14 cellular contexts compared by ENCODE assay signal in the genomic region with DNA sequence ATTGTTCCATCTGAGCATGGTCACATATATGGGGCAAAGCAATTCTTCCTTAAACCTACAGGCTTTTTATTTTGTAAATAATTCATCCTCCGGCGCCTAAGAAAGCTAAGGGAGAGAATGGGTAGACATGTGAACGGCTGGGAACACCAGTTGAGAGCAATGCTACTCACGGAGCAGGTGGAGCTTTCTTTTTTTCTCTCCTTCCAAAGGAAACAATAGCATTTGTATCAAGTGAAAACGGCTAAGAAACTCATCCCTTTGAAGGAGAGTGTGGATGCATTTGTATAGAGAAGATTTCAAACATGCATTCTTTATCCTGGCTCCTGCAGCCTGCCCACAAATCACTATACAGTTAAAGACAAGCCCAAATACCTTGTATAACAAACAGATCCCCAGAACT.
"Had no signal": no experiment of that assay in that cellular context is flagged by ENCODE, and none has a peak within 500 bp of the region (broad histone marks: within the 10 kb centered on the region; RNA-seq: fewer than 3 reads in every experiment).

No MANE protein-coding gene starts in this region.

- H3K27ac Mint-ChIP-seq: activated CD4-positive, alpha-beta memory T cell treated with anti-CD3 and anti-CD28 coated beads, Interleukin-2, amount 10 ng/mL, durations not matched to agents 7 days and 5 days; activated CD4-positive, alpha-beta T cell treated with anti-CD3 and anti-CD28 coated beads for 36 hours; activated naive CD8-positive, alpha-beta T cell treated with anti-CD3 and anti-CD28 coated beads, Interleukin-2, amount 10 ng/mL, durations not matched to agents 7 days and 5 days; immature natural killer cell; natural killer cell treated with Interleukin-12 subunit alpha and Interleukin-12 subunit beta and Interleukin-15 and Interleukin-18, amount 100 ng/mL, for 72 hours had no signal

- H3K4me3 ChIP-seq: mucosa of descending colon, pancreas, skin epidermis, thyroid gland had no signal

- H3K36me3 ChIP-seq: pancreas, thyroid gland had no signal

- H3K9me3 ChIP-seq: heart right ventricle, mucosa of descending colon, pancreas, thyroid gland had no signal

- DNase-seq: activated CD4-positive, alpha-beta memory T cell treated with anti-CD3 and anti-CD28 coated beads, Interleukin-2, amount 10 ng/mL, durations not matched to agents 7 days and 5 days; activated CD4-positive, alpha-beta T cell treated with anti-CD3 and anti-CD28 coated beads for 36 hours; activated naive CD8-positive, alpha-beta T cell treated with anti-CD3 and anti-CD28 coated beads, Interleukin-2, amount 10 ng/mL, durations not matched to agents 7 days and 5 days; aorta; foreskin melanocyte; heart right ventricle; immature natural killer cell; left cardiac atrium; mucosa of descending colon; pancreas; T-helper 9 cell; thyroid gland had no signal

- H3K27ac ChIP-seq: pancreas, skin epidermis, thyroid gland had no signal

- H3K4me1 ChIP-seq: pancreas, thyroid gland had no signal

- H3K27me3 Mint-ChIP-seq: activated CD4-positive, alpha-beta memory T cell treated with anti-CD3 and anti-CD28 coated beads, Interleukin-2, amount 10 ng/mL, durations not matched to agents 7 days and 5 days; activated CD4-positive, alpha-beta T cell treated with anti-CD3 and anti-CD28 coated beads for 36 hours; activated naive CD8-positive, alpha-beta T cell treated with anti-CD3 and anti-CD28 coated beads, Interleukin-2, amount 10 ng/mL, durations not matched to agents 7 days and 5 days; natural killer cell treated with Interleukin-12 subunit alpha and Interleukin-12 subunit beta and Interleukin-15 and Interleukin-18, amount 100 ng/mL, for 72 hours had no signal

- H3K4me3 Mint-ChIP-seq: activated CD4-positive, alpha-beta memory T cell treated with anti-CD3 and anti-CD28 coated beads, Interleukin-2, amount 10 ng/mL, durations not matched to agents 7 days and 5 days; activated CD4-positive, alpha-beta T cell treated with anti-CD3 and anti-CD28 coated beads for 36 hours; activated naive CD8-positive, alpha-beta T cell treated with anti-CD3 and anti-CD28 coated beads, Interleukin-2, amount 10 ng/mL, durations not matched to agents 7 days and 5 days; immature natural killer cell; natural killer cell treated with Interleukin-12 subunit alpha and Interleukin-12 subunit beta and Interleukin-15 and Interleukin-18, amount 100 ng/mL, for 72 hours had no signal

- H3K27me3 ChIP-seq: heart right ventricle, pancreas, thyroid gland had no signal

- ATAC-seq: activated CD4-positive, alpha-beta T cell treated with anti-CD3 and anti-CD28 coated beads for 36 hours; left cardiac atrium; mucosa of descending colon; natural killer cell treated with Interleukin-12 subunit alpha and Interleukin-12 subunit beta and Interleukin-15 and Interleukin-18, amount 100 ng/mL, for 72 hours; pancreas had no signal

- H3K9me3 Mint-ChIP-seq: activated naive CD8-positive, alpha-beta T cell treated with anti-CD3 and anti-CD28 coated beads, Interleukin-2, amount 10 ng/mL, durations not matched to agents 7 days and 5 days had no signal

- H3K36me3 Mint-ChIP-seq: activated naive CD8-positive, alpha-beta T cell treated with anti-CD3 and anti-CD28 coated beads, Interleukin-2, amount 10 ng/mL, durations not matched to agents 7 days and 5 days; immature natural killer cell; natural killer cell treated with Interleukin-12 subunit alpha and Interleukin-12 subunit beta and Interleukin-15 and Interleukin-18, amount 100 ng/mL, for 72 hours had no signal

- H3K4me1 Mint-ChIP-seq: activated CD4-positive, alpha-beta memory T cell treated with anti-CD3 and anti-CD28 coated beads, Interleukin-2, amount 10 ng/mL, durations not matched to agents 7 days and 5 days; activated CD4-positive, alpha-beta T cell treated with anti-CD3 and anti-CD28 coated beads for 36 hours; activated naive CD8-positive, alpha-beta T cell treated with anti-CD3 and anti-CD28 coated beads, Interleukin-2, amount 10 ng/mL, durations not matched to agents 7 days and 5 days; immature natural killer cell had no signal
